ENCODE assay signal across 8 cellular contexts in the genomic region with DNA sequence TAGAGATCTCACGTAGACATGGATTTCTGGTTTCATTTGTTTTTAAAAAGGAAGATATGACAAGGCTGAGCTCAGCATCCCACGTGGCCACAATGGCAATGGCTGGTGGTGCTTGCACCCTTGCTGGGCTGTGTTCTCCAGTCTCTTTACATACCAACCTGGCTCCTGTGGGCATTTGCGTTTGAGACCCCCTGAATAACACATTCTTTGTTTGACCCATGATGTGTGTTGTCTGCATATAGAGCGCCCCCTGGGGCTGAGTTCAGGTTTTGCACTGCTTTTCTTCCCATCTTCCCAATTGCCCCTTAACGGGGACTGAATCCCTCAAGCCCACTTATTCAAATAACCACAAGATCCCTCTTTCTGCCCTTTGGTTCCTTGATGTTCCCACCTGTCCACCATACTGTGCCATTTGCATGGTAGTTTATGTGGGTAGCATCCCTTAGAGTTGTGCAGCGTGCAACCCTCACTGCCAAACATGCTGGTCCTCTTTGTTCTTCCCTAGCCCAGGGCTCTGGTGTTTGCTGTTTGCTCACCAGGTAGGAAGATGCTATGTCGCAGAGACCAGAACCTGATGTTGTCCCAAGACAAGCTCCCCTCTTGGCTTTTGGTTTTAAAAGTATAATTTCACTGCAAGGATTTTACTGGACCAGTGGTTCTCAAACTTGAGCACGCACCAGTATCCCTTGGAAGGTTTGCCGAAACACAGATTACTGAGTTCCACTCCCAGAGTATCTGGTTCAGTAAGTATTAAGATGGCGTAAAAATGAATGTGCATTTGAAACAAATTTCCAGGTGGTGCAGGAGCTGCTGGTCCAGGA. TPM values are rescaled to one million over a fixed set of nuclear protein-coding genes. Genes with fewer than 3 reads are reported as not detected.
DNase-seq lines count a peak whose midpoint lies in the region; ATAC-seq and TF ChIP-seq lines count a peak whose summit lies in the region.

No MANE protein-coding gene starts in this region.

- H3K27me3 Mint-ChIP-seq in HFFc6 (ENCODE audit: insufficient read depth), result peaks cover 13% of the 10 kb centered on the region

- no peak overlapping the region for H3K27ac Mint-ChIP-seq in HFFc6

- WGBS in spleen, 5 donors, result 61 to 67% (median 62%) methylated on average over 10 of the region's 10 CpGs

- no peaks in the 10 kb centered on the region for H3K4me1 Mint-ChIP-seq in HFFc6 (ENCODE audit: low read depth)

- H3K27me3 ChIP-seq in spleen (replicated peaks in 1 of 7), result no peaks in the 10 kb centered on the region

- peaks cover 0 to 10% (median 0%) of the 10 kb centered on the region in 8 donors for H3K9me3 ChIP-seq in spleen

- H3K27ac ChIP-seq in spleen, result no peak overlapping the region

- peak; percentile 24 for DNase-seq in CD1c-positive myeloid dendritic cell (ENCODE audit: extremely low spot score)
- DNase-seq in HFFc6, result no peak
- DNase-seq in activated CD4-positive, alpha-beta T cell treated with anti-CD3 and anti-CD28 coated beads for 48 hours, result peak; percentile 60
- DNase-seq in epithelial cell of proximal tubule (ENCODE audit: low read depth), result no peak
- no peak for DNase-seq in spleen
- no peak for DNase-seq in ureter (ENCODE audit: low spot score)
- DNase-seq in NCI-H2227 treated with DMSO at 0.1 percent for 48 hours (lab: John Stamatoyannopoulos, UW), result no peak

- H3K4me3 ChIP-seq in epithelial cell of proximal tubule (ENCODE audit: low read depth, low read length), result no peak overlapping the region
- no peak overlapping the region for H3K4me3 ChIP-seq in spleen

- H3K4me1 ChIP-seq in spleen, result no peaks in the 10 kb centered on the region

- intact Hi-C loops in spleen (cut with DNase I; ENCODE audit: low total_unique reads), result no loop called here

- peak; percentile 89 for TF ChIP-seq CTCF in HFFc6 (IDR thresholded peaks at IDR 0.05)
- TF ChIP-seq CTCF in epithelial cell of proximal tubule (conservative IDR thresholded peaks at IDR 0.05; ENCODE audit: low read depth, low read length), result peak; percentile 78
- peak in 9 of 11 experiments; percentile 13 to 67 (median 55) for TF ChIP-seq CTCF in spleen (IDR thresholded peaks at IDR 0.05 in 8 of 11, conservative IDR thresholded peaks at IDR 0.05 in 3 of 11)

- no peaks in the 10 kb centered on the region for H3K36me3 Mint-ChIP-seq in HFFc6 (ENCODE audit: low read depth)

- TF ChIP-seq POLR2A in spleen (IDR thresholded peaks at IDR 0.05), result no peak

- no peak for ATAC-seq in GM18498 (IDR thresholded peaks at IDR 0.05; ENCODE audit: unreplicated experiment)

- H3K9me3 Mint-ChIP-seq in HFFc6, result no peaks in the 10 kb centered on the region

- no peaks in the 10 kb centered on the region for H3K36me3 ChIP-seq in spleen

- H3K4me3 Mint-ChIP-seq in HFFc6, result no peak overlapping the region

RNA-seq across cellular contexts. Expression of a gene that starts 38.5 kb away (rescaled TPM):
- total RNA-seq in HFFc6 (2021; fragmentation: NEBNext Ultra II Directional; extraction: Animal tissue kit (Norgen Biotek cat#: 25700)), result not detected
- total RNA-seq in epithelial cell of proximal tubule, result 0.07 TPM in 1 of 2 replicates, not detected in the other
- 10 to 100 TPM in 1 of 7 donors, 1 to 10 TPM in 6; 1.7 to 15.2 (median 7.0) TPM for total RNA-seq in spleen
- polyA plus RNA-seq in spleen, result under 1 TPM; 0.11 to 0.74 (median 0.38) TPM
- 27.8 TPM for total RNA-seq in ureter

Comparison
In these comparisons a context has a peak if more than half of its experiments do, and no peak if none do; other contexts are left out.
1. DNase-seq: peak in CD1c-positive myeloid dendritic cell (single experiment) and activated CD4-positive, alpha-beta T cell treated with anti-CD3 and anti-CD28 coated beads for 48 hours (single experiment); none in HFFc6 (single experiment), epithelial cell of proximal tubule (single experiment), spleen (single experiment), ureter (single experiment) and NCI-H2227 treated with DMSO at 0.1 percent for 48 hours (single experiment).
2. Peak in every context shown above with its lines, with median percentiles within 50 percentile points of each other: CTCF ChIP-seq.